11 cellular contexts compared by ENCODE assay signal in the genomic region with DNA sequence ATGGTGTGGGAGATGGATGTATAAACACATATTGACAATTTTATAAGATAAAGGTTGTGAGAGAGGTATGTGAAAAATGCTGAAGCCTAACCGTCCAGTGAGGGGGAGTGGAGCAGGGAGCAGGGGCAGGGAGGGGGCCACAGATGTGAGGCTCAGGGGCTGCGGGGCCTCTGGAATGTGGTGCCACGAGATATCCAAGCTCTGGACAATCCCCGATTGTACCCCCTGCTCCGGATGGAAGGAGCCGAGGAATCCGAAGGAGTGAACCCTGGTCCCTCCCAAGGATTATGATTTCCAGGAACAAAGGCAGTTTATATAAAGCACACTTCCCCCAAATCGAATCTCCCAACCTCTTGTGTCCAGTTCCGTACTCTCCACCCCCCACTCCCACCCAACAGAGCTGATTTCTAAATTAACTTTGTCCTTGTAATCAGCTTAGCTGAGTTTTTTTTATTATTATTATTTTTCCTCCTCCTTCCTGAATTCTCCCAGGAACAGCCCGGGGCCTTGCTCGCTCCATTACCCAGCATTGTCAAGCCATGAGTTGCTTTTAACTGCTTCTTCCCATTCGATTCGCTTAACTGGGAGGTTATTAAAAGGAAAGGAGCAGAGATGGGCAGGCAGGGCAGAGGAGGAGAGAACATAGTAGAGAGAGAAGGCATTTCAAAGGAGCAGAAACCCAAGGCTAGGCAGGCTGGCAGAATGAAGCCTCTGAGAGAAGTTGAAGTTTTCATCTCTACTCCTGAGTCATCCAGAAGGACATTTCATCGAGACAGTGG. TPM values are rescaled to one million over a fixed set of nuclear protein-coding genes. Genes with fewer than 3 reads are reported as not detected.
A peak's percentile ranks its signal among the peaks of the same experiment; 100 is the strongest.
DNase-seq lines count a peak whose midpoint lies in the region; ATAC-seq, FAIRE-seq and TF ChIP-seq lines count a peak whose summit lies in the region.
"Had no signal": no experiment of that assay in that cellular context is flagged by ENCODE, and none has a peak within 500 bp of the region (broad histone marks: within the 10 kb centered on the region; RNA-seq: fewer than 3 reads in every experiment).

No MANE protein-coding gene starts in this region.

- H3K27ac Mint-ChIP-seq in stimulated activated memory B cell treated with anti-CD40 and anti-IgM and Interleukin-4, amounts not matched to agents 10 μg/mL and 1 μg/mL and 100 μg/mL, for 72 hours, result no peak overlapping the region

- peaks cover 24% of the 10 kb centered on the region for H3K4me1 ChIP-seq in cardiac muscle cell (ENCODE audit: low read depth)

- H3K27ac ChIP-seq in cardiac muscle cell, result peak overlapping the region; percentile 87
- H3K27ac ChIP-seq: 22Rv1 had no signal

- H3K36me3 ChIP-seq in cardiac muscle cell, result no peaks in the 10 kb centered on the region

- no peaks in the 10 kb centered on the region for H3K9me3 Mint-ChIP-seq in stimulated activated memory B cell treated with anti-CD40 and anti-IgM and Interleukin-4, amounts not matched to agents 10 μg/mL and 1 μg/mL and 100 μg/mL, for 72 hours

- H3K4me1 Mint-ChIP-seq in stimulated activated memory B cell treated with anti-CD40 and anti-IgM and Interleukin-4, amounts not matched to agents 10 μg/mL and 1 μg/mL and 100 μg/mL, for 72 hours, result no peaks in the 10 kb centered on the region

- no peak for TF ChIP-seq CTCF in cardiac muscle cell (IDR thresholded peaks at IDR 0.05; ENCODE audit: low read depth, low read length)

- no peak overlapping the region for H3K4me3 ChIP-seq in cardiac muscle cell

- H3K9me3 ChIP-seq in cardiac muscle cell (ENCODE audit: low read depth), result no peaks in the 10 kb centered on the region

- intact Hi-C loops in Right ventricle myocardium superior (cut with DNase I), result no loop called here

- no peaks in the 10 kb centered on the region for H3K36me3 Mint-ChIP-seq in stimulated activated memory B cell treated with anti-CD40 and anti-IgM and Interleukin-4, amounts not matched to agents 10 μg/mL and 1 μg/mL and 100 μg/mL, for 72 hours

- peak; percentile 38 to 77 for DNase-seq in cardiac muscle cell (ENCODE audit: low read depth in 1 of 2, low spot score in 1 of 2)
- no peak for DNase-seq in Right ventricle myocardium superior
- DNase-seq in myocyte (ENCODE audit: low read depth), result peak; percentile 30
- DNase-seq in DMS79 (lab: John Stamatoyannopoulos, UW), result no peak
- no peak for DNase-seq in NCI-H345 (lab: John Stamatoyannopoulos, UW)
- DNase-seq: anterior cingulate cortex had no signal

- peaks cover 26% of the 10 kb centered on the region for H3K27me3 Mint-ChIP-seq in stimulated activated memory B cell treated with anti-CD40 and anti-IgM and Interleukin-4, amounts not matched to agents 10 μg/mL and 1 μg/mL and 100 μg/mL, for 72 hours

- no peaks in the 10 kb centered on the region for H3K27me3 ChIP-seq in cardiac muscle cell

- ATAC-seq in Right ventricle myocardium superior (ENCODE audit: poor library complexity), result no peak
- no peak for ATAC-seq in stimulated activated memory B cell treated with anti-CD40 and anti-IgM and Interleukin-4, amounts not matched to agents 10 μg/mL and 1 μg/mL and 100 μg/mL, for 72 hours
- ATAC-seq in HG02759 (IDR thresholded peaks at IDR 0.05; ENCODE audit: unreplicated experiment), result no peak

- FAIRE-seq in endometrium (lab: Jason Lieb, UNC), result peak; percentile 86
- FAIRE-seq: islet of Langerhans had no signal

- no peak overlapping the region for H3K4me3 Mint-ChIP-seq in stimulated activated memory B cell treated with anti-CD40 and anti-IgM and Interleukin-4, amounts not matched to agents 10 μg/mL and 1 μg/mL and 100 μg/mL, for 72 hours

RNA-seq across cellular contexts. Expression of a gene that starts 9.4 kb away (rescaled TPM):
- total RNA-seq in cardiac muscle cell (24.8 and 33.2 TPM in 2 replicates), Right ventricle myocardium superior (9.5 TPM), myocyte (41.8 and 50.2 TPM in 2 replicates)
- polyA plus RNA-seq in cardiac muscle cell, result 8.2 and 10.6 TPM in 2 replicates
- polyA plus RNA-seq in myocyte (2012), result 118 TPM

Comparison
In these comparisons a context has a peak if more than half of its experiments do, and no peak if none do; other contexts are left out.
1. DNase-seq: peak in cardiac muscle cell (2 of 2) and myocyte (single experiment); none in Right ventricle myocardium superior (single experiment), DMS79 (single experiment) and NCI-H345 (single experiment).